In genomic region chr2:177265386-177265690, GRCh38 we compare ENCODE assay signal across 8 cellular contexts. TPM values are rescaled to one million over a fixed set of nuclear protein-coding genes. Genes with fewer than 3 reads are reported as not detected.
DNase-seq lines count a peak whose midpoint lies in the region; ATAC-seq, FAIRE-seq and TF ChIP-seq lines count a peak whose summit lies in the region.

No MANE protein-coding gene starts in this region.

- H3K4me3 ChIP-seq in AG09309 (ENCODE audit: control insufficient read depth, low read depth, low read length), result peak overlapping the region; percentile 57
- H3K4me3 ChIP-seq in GM12875 (ENCODE audit: low read depth, low read length), result peak overlapping the region; percentile 91
- peak overlapping the region; percentile 77 for H3K4me3 ChIP-seq in Jurkat, Clone E6-1 (ENCODE audit: low read length)
- H3K4me3 ChIP-seq in pancreas, result peak overlapping the region; percentile 85 to 99 (median 95)

- H3K4me3 Mint-ChIP-seq in activated T-helper 2 cell treated with anti-CD3 and anti-CD28 coated beads, Interferon-gamma antibody, Interleukin-2, Interleukin-4, amounts not matched to agents 10 μg/mL and 5 μg/mL and 100 μg/mL, durations not matched to agents 14 hours and 24 hours and 36 hours (ENCODE audit: low read depth), result peak overlapping the region; percentile 87
- peak overlapping the region; percentile 94 for H3K4me3 Mint-ChIP-seq in glutamatergic neuron (ENCODE audit: unreplicated experiment)

- WGBS in pancreas, 2 donors, result 0 to 1% methylated on average over 11 of the region's 11 CpGs

- peaks cover 27% of the 10 kb centered on the region for H3K36me3 Mint-ChIP-seq in activated T-helper 2 cell treated with anti-CD3 and anti-CD28 coated beads, Interferon-gamma antibody, Interleukin-2, Interleukin-4, amounts not matched to agents 10 μg/mL and 5 μg/mL and 100 μg/mL, durations not matched to agents 14 hours and 24 hours and 36 hours (ENCODE audit: low read depth)
- H3K36me3 Mint-ChIP-seq in glutamatergic neuron (ENCODE audit: unreplicated experiment), result no peaks in the 10 kb centered on the region

- no peaks in the 10 kb centered on the region for H3K9me3 Mint-ChIP-seq in activated T-helper 2 cell treated with anti-CD3 and anti-CD28 coated beads, Interferon-gamma antibody, Interleukin-2, Interleukin-4, amounts not matched to agents 10 μg/mL and 5 μg/mL and 100 μg/mL, durations not matched to agents 14 hours and 24 hours and 36 hours
- H3K9me3 Mint-ChIP-seq in glutamatergic neuron (ENCODE audit: unreplicated experiment), result peaks cover 9% of the 10 kb centered on the region

- no peaks in the 10 kb centered on the region for H3K27me3 ChIP-seq in pancreas

- no peaks in the 10 kb centered on the region for H3K27me3 Mint-ChIP-seq in activated T-helper 2 cell treated with anti-CD3 and anti-CD28 coated beads, Interferon-gamma antibody, Interleukin-2, Interleukin-4, amounts not matched to agents 10 μg/mL and 5 μg/mL and 100 μg/mL, durations not matched to agents 14 hours and 24 hours and 36 hours (ENCODE audit: low read depth)
- peaks cover 6% of the 10 kb centered on the region for H3K27me3 Mint-ChIP-seq in glutamatergic neuron (ENCODE audit: unreplicated experiment)

- H3K27ac ChIP-seq in pancreas, result peak overlapping the region; percentile 97 to 100 (median 100)

- peak overlapping the region; percentile 98 for H3K27ac Mint-ChIP-seq in activated T-helper 2 cell treated with anti-CD3 and anti-CD28 coated beads, Interferon-gamma antibody, Interleukin-2, Interleukin-4, amounts not matched to agents 10 μg/mL and 5 μg/mL and 100 μg/mL, durations not matched to agents 14 hours and 24 hours and 36 hours
- peak overlapping the region; percentile 95 for H3K27ac Mint-ChIP-seq in glutamatergic neuron (ENCODE audit: unreplicated experiment)

- TF ChIP-seq CTCF in AG09309 (IDR thresholded peaks at IDR 0.05; ENCODE audit: control insufficient read depth, insufficient read depth, low read depth, low read length, missing control alignments) (peak; percentile 38), GM12875 (IDR thresholded peaks at IDR 0.05; ENCODE audit: borderline replicate concordance, insufficient read depth, low read depth, low read length) (0 out of 2 replicates have a peak, but pooled peaks have one; percentile 22), glutamatergic neuron (IDR thresholded peaks at IDR 0.05; ENCODE audit: partially characterized antibody, unreplicated experiment) (no peak), pancreas (IDR thresholded peaks at IDR 0.05) (no peak)

- peaks cover 56% of the 10 kb centered on the region for H3K4me1 Mint-ChIP-seq in activated T-helper 2 cell treated with anti-CD3 and anti-CD28 coated beads, Interferon-gamma antibody, Interleukin-2, Interleukin-4, amounts not matched to agents 10 μg/mL and 5 μg/mL and 100 μg/mL, durations not matched to agents 14 hours and 24 hours and 36 hours (ENCODE audit: low read depth)
- peaks cover 26% of the 10 kb centered on the region for H3K4me1 Mint-ChIP-seq in glutamatergic neuron (ENCODE audit: low read depth, unreplicated experiment)

- no peaks in the 10 kb centered on the region for H3K9me3 ChIP-seq in pancreas

- no peaks in the 10 kb centered on the region for H3K36me3 ChIP-seq in pancreas

- ATAC-seq in pancreas, result peak; percentile 7 to 37 (median 20)

- intact Hi-C loops in activated T-helper 2 cell treated with anti-CD3 and anti-CD28 coated beads, Interferon-gamma antibody, Interleukin-2, Interleukin-4, amounts not matched to agents 10 μg/mL and 5 μg/mL and 100 μg/mL, durations not matched to agents 14 hours and 24 hours and 36 hours (cut with micrococcal nuclease), result loop anchor here (1.0 to 10.0 kb wide), 2 partner anchors 25 to 331 kb away; no protein-coding TSS in a partner anchor
- intact Hi-C loops in pancreas (cut with DNase I), result loop anchor here in 1 of 3 donors (10.0 kb wide), 1 partner anchor 101 kb away; no protein-coding TSS in a partner anchor

- FAIRE-seq in pancreas (lab: Jason Lieb, UNC), result no peak

- H3K4me1 ChIP-seq in pancreas, result peaks cover 23 to 31% (median 24%) of the 10 kb centered on the region in 3 donors

- DNase-seq in AG09309 (ENCODE audit: low read depth), result no peak
- no peak for DNase-seq in Jurkat, Clone E6-1 (ENCODE audit: low read depth, low spot score)
- DNase-seq in activated T-helper 2 cell treated with anti-CD3 and anti-CD28 coated beads, Interferon-gamma antibody, Interleukin-2, Interleukin-4, amounts not matched to agents 10 μg/mL and 5 μg/mL and 100 μg/mL, durations not matched to agents 14 hours and 24 hours and 36 hours (ENCODE audit: low spot score), result no peak
- no peak for DNase-seq in glutamatergic neuron
- DNase-seq in pancreas, result no peak
- DNase-seq in HuH-7 (ENCODE audit: low spot score), result no peak
- DNase-seq in NCI-H1417 (lab: John Stamatoyannopoulos, UW), result no peak

RNA-seq across cellular contexts. Expression of gene NFE2L2, which starts 0.8 kb away (rescaled TPM):
- polyA plus RNA-seq in Jurkat, Clone E6-1 (2012; ENCODE audit: insufficient read depth, insufficient read length), result 31.8 TPM
- 55.8 and 56.2 TPM in 2 replicates for total RNA-seq in activated T-helper 2 cell treated with anti-CD3 and anti-CD28 coated beads, Interferon-gamma antibody, Interleukin-2, Interleukin-4, amounts not matched to agents 10 μg/mL and 5 μg/mL and 100 μg/mL, durations not matched to agents 14 hours and 24 hours and 36 hours
- total RNA-seq in glutamatergic neuron (ENCODE audit: unreplicated experiment), result 51.4 TPM
- total RNA-seq in pancreas, result 10 to 100 TPM; 20.8 to 48.4 (median 31.4) TPM
- 10 to 100 TPM; 22.5 to 33.4 TPM for polyA plus RNA-seq in pancreas

RNA-seq across cellular contexts. Expression of gene HNRNPA3, which starts 52.7 kb away (rescaled TPM):
- 839 TPM for polyA plus RNA-seq in Jurkat, Clone E6-1 (2012; ENCODE audit: insufficient read depth, insufficient read length)
- 322 and 323 TPM in 2 replicates for total RNA-seq in activated T-helper 2 cell treated with anti-CD3 and anti-CD28 coated beads, Interferon-gamma antibody, Interleukin-2, Interleukin-4, amounts not matched to agents 10 μg/mL and 5 μg/mL and 100 μg/mL, durations not matched to agents 14 hours and 24 hours and 36 hours
- 251 TPM for total RNA-seq in glutamatergic neuron (ENCODE audit: unreplicated experiment)
- 10 to 100 TPM; 30.3 to 79.1 (median 65.3) TPM for total RNA-seq in pancreas
- 10 to 100 TPM; 87.9 to 96.8 TPM for polyA plus RNA-seq in pancreas

Comparison
In these comparisons a context has a peak if more than half of its experiments do, and no peak if none do; other contexts are left out.
1. CTCF ChIP-seq: peak in AG09309 (single experiment) and GM12875 (single experiment); none in glutamatergic neuron (single experiment) and pancreas (0 of 4).
2. Peak in every context shown above with its lines, with median percentiles within 50 percentile points of each other: H3K4me3 ChIP-seq.